22 cellular contexts compared by ENCODE assay signal in genomic region chr5:51983161-51983560, GRCh38.
A peak's percentile ranks its signal among the peaks of the same experiment; 100 is the strongest.
DNase-seq lines count a peak whose midpoint lies in the region; ATAC-seq, FAIRE-seq and TF ChIP-seq lines count a peak whose summit lies in the region.
"Had no signal": no experiment of that assay in that cellular context is flagged by ENCODE, and none has a peak within 500 bp of the region (broad histone marks: within the 10 kb centered on the region; RNA-seq: fewer than 3 reads in every experiment).

No MANE protein-coding gene starts in this region.

- TF ChIP-seq EP300 in HepG2 (IDR thresholded peaks at IDR 0.05; ENCODE audit: low read depth in 2 of 2, low read length in 2 of 2): no peak
- no peak for TF ChIP-seq EP300 in HepG2 (CRISPR knock-in tag; IDR thresholded peaks at IDR 0.05; ENCODE audit: borderline replicate concordance)

- H3K79me2 ChIP-seq in HepG2 (ENCODE audit: insufficient read depth, low read length): no peaks in the 10 kb centered on the region

- H4K20me1 ChIP-seq in HepG2 (ENCODE audit: insufficient read depth, low read length): no peaks in the 10 kb centered on the region

- CTCF ChIA-PET in HepG2 (lab: Yijun Ruan, JAX; ENCODE audit: low intra/inter-chr PET ratio, low total read pairs): no interaction called here

- H3K4me2 ChIP-seq in HepG2 (ENCODE audit: low read depth, low read length): no peak overlapping the region

- TF ChIP-seq POLR2A in HepG2 (IDR thresholded peaks at IDR 0.05; ENCODE audit: insufficient read depth in 1 of 2, low read depth in 2 of 2, low read length in 2 of 2) (no peak), right lobe of liver (IDR thresholded peaks at IDR 0.05) (no peak)

- DNase-seq in HepG2 (ENCODE audit: low spot score): no peak
- no peak for DNase-seq in right lobe of liver
- peak; percentile 30 for DNase-seq in NCI-H2081 treated with DMSO at 0.1 percent for 48 hours (lab: John Stamatoyannopoulos, UW)
- peak; percentile 85 for DNase-seq in RPMI8226
- no peak for DNase-seq in medulla oblongata (ENCODE audit: extremely low spot score)
- DNase-seq in MV-4-11 (lab: John Stamatoyannopoulos, UW): no peak
- DNase-seq in nephron progenitor cell: no peak
- DNase-seq: C1 segment of cervical spinal cord; CD4-positive, alpha-beta memory T cell; COR-L47; DND-41; Karpas-422; NCI-H1105 treated with DMSO at 0.1 percent for 48 hours; NCI-H1694; NCI-H2107; NCI-H510A; NCI-H82; SHP77 treated with DMSO at 0.1 percent for 48 hours; T-helper 1 cell had no signal

- H3K27me3 ChIP-seq in HepG2 (ENCODE audit: control insufficient read depth in 1 of 2, insufficient read depth in 2 of 2, low read length in 2 of 2) (no peaks in the 10 kb centered on the region), right lobe of liver (no peaks in the 10 kb centered on the region)

- H3K27ac ChIP-seq in HepG2 (ENCODE audit: extremely low read length, insufficient read depth, low read length) (no peak overlapping the region), right lobe of liver (no peak overlapping the region)

- H3K9me3 Mint-ChIP-seq in nephron progenitor cell: no peaks in the 10 kb centered on the region
- H3K9me3 Mint-ChIP-seq: T-helper 2 cell treated with Interferon-gamma antibody and Interleukin-4, amounts not matched to agents 5 μg/mL and 100 μg/mL, for 36 hours had no signal

- no peak overlapping the region for H3K9ac ChIP-seq in HepG2 (ENCODE audit: insufficient read depth, low read depth, low read length)

- no peak overlapping the region for H3K4me3 Mint-ChIP-seq in nephron progenitor cell
- H3K4me3 Mint-ChIP-seq: CD4-positive, alpha-beta memory T cell; T-helper 2 cell treated with Interferon-gamma antibody and Interleukin-4, amounts not matched to agents 5 μg/mL and 100 μg/mL, for 36 hours had no signal

- H3K36me3 ChIP-seq in HepG2 (replicated peaks in 1 of 2; ENCODE audit: control insufficient read depth in 1 of 2, insufficient read depth in 2 of 2, low read length in 2 of 2) (no peaks in the 10 kb centered on the region), right lobe of liver (no peaks in the 10 kb centered on the region)

- intact Hi-C loops in HepG2 (cut with micrococcal nuclease; ENCODE audit: unreplicated experiment): no loop called here
- intact Hi-C loops in right lobe of liver (cut with DNase I): no loop called here

- H3K27me3 Mint-ChIP-seq in nephron progenitor cell (ENCODE audit: low read depth, poor library complexity): no peaks in the 10 kb centered on the region
- H3K27me3 Mint-ChIP-seq: CD4-positive, alpha-beta memory T cell had no signal

- H2AFZ ChIP-seq in HepG2 (ENCODE audit: low read length): no peak overlapping the region

- BruUV-seq in HepG2 (replicated peaks; lab: Mats Ljungman, UMichigan): no TSS peak

- no peaks in the 10 kb centered on the region for H3K9me3 ChIP-seq in HepG2 (ENCODE audit: low read length)
- no peaks in the 10 kb centered on the region for H3K9me3 ChIP-seq in right lobe of liver

- H3K4me3 ChIP-seq in HepG2 (replicated peaks in 1 of 3; ENCODE audit: insufficient read depth in 1 of 3, low read depth in 2 of 3, low read length in 3 of 3) (no peak overlapping the region), right lobe of liver (no peak overlapping the region)

- no peaks in the 10 kb centered on the region for H3K4me1 Mint-ChIP-seq in nephron progenitor cell
- H3K4me1 Mint-ChIP-seq: CD4-positive, alpha-beta memory T cell had no signal

- no peaks in the 10 kb centered on the region for H3K4me1 ChIP-seq in HepG2 (ENCODE audit: insufficient read depth, low read length)
- no peaks in the 10 kb centered on the region for H3K4me1 ChIP-seq in right lobe of liver

- H3K36me3 Mint-ChIP-seq in nephron progenitor cell (ENCODE audit: low read depth): no peaks in the 10 kb centered on the region
- H3K36me3 Mint-ChIP-seq: CD4-positive, alpha-beta memory T cell had no signal

- in situ Hi-C loops in HepG2 (cut with HindIII; ENCODE audit: extremely low pct_ligation_motif_present, low pct_unique_long_range_greater_than_20kb): no loop called here

- POLR2A ChIA-PET in HepG2 (lab: Yijun Ruan, JAX): no interaction called here

- FAIRE-seq in HepG2 (lab: Jason Lieb, UNC): no peak
- FAIRE-seq: H54 had no signal

- no peak for TF ChIP-seq RAD21 in HepG2 (CRISPR knock-in tag; IDR thresholded peaks at IDR 0.05)

- H3K27ac Mint-ChIP-seq in nephron progenitor cell: no peak overlapping the region
- H3K27ac Mint-ChIP-seq: CD4-positive, alpha-beta memory T cell; T-helper 2 cell treated with Interferon-gamma antibody and Interleukin-4, amounts not matched to agents 5 μg/mL and 100 μg/mL, for 36 hours had no signal

- TF ChIP-seq CTCF in HepG2 (CRISPR knock-in tag; IDR thresholded peaks at IDR 0.05) (no peak), right lobe of liver (IDR thresholded peaks at IDR 0.05) (no peak), nephron progenitor cell (IDR thresholded peaks at IDR 0.05) (no peak)

- ATAC-seq in HepG2 (no peak), right lobe of liver (no peak)
- ATAC-seq: Panc1 had no signal

TF ChIP-seq in HepG2, 621 proteins besides CTCF, POLR2A, EP300 and RAD21:
- TF ChIP-seq E2F1 (CRISPR knock-in tag; IDR thresholded peaks at IDR 0.05) (no peak), DDIT3 (CRISPR knock-in tag; IDR thresholded peaks at IDR 0.05) (no peak), MAFF (IDR thresholded peaks at IDR 0.05; ENCODE audit: low read depth, low read length) (peak; percentile 28; the same call in 1 of the 2 replicates), ZNF644 (CRISPR knock-in tag; IDR thresholded peaks at IDR 0.05; ENCODE audit: low read depth) (no peak), MAFK (conservative IDR thresholded peaks at IDR 0.05 in 1 of 2, IDR thresholded peaks at IDR 0.05 in 1 of 2; ENCODE audit: low read length in 2 of 2) (0 out of 4 replicates have a peak, but pooled peaks of 1 of the 2 experiments have one; percentile 32), STAT6 (CRISPR knock-in tag; IDR thresholded peaks at IDR 0.05; ENCODE audit: borderline replicate concordance) (no peak)

Comparison
In these comparisons a context has a peak if more than half of its experiments do, and no peak if none do; other contexts are left out.
1. DNase-seq: peak in NCI-H2081 treated with DMSO at 0.1 percent for 48 hours (single experiment) and RPMI8226 (single experiment); none in HepG2 (single experiment), right lobe of liver (0 of 3), medulla oblongata (single experiment), MV-4-11 (single experiment) and nephron progenitor cell (single experiment).